ENCODE assay signal across 11 cellular contexts in the genomic region with DNA sequence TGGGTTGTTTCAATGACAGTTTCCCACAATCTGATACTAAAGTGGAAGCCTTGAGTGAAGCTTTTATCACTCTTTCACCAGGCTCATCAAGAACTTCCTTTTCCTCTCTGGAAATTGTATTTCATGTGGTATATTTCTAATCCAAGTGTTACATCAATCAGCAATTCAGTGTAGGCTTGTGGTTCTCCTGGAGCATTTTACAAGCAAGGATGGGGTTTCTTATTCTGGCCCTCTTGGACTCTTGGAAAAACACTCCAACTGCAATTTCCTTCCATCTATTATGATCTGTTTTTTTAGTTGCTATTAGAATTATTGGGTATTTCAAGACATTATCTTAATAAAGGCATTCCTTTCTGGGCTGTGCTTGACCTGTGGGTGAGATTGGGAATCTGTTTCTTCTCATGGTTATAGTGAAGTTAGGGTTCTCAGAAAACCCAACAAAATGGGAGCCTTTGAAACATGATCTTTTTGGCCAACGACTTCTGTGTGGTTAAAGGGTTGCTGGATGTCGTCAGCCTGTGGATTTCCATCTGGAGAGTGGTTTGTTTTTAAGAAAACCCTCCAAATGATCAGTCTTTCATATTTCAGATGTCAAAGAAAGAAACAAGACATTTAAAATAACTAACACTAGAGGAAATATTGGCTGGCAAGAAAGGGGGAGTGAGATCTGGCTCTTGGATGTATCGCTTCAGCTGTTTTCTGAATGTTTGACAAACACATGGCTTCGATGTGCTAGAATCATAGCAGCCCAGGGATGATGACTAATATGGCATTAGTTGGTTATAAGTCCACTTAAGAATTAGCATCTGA.
DNase-seq lines count a peak whose midpoint lies in the region; TF ChIP-seq lines count a peak whose summit lies in the region.
"Had no signal": no experiment of that assay in that cellular context is flagged by ENCODE, and none has a peak within 500 bp of the region (broad histone marks: within the 10 kb centered on the region; RNA-seq: fewer than 3 reads in every experiment).

No MANE protein-coding gene starts in this region.

- H3K4ac ChIP-seq in mesenchymal stem cell (ENCODE audit: low read depth in 1 of 2, low read length in 2 of 2) = peak overlapping the region in 1 of 2 experiments; percentile 33

- H3K4me1 ChIP-seq in breast epithelium (no peaks in the 10 kb centered on the region), mammary epithelial cell (ENCODE audit: insufficient read depth, low read length) (no peaks in the 10 kb centered on the region), mesenchymal stem cell (ENCODE audit: control insufficient read depth, insufficient read depth, low read depth, low read length) (no peaks in the 10 kb centered on the region), vagina (peaks cover 9% of the 10 kb centered on the region)

- TF ChIP-seq CTCF in breast epithelium (IDR thresholded peaks at IDR 0.05) (no peak), mammary epithelial cell (conservative IDR thresholded peaks at IDR 0.05 in 1 of 2, IDR thresholded peaks at IDR 0.05 in 1 of 2; ENCODE audit: extremely low read depth in 1 of 2, insufficient read depth in 1 of 2, low read depth in 1 of 2, low read length in 2 of 2) (no peak), cardiac fibroblast (IDR thresholded peaks at IDR 0.05; ENCODE audit: low read depth, low read length) (no peak), vagina (IDR thresholded peaks at IDR 0.05) (no peak)

- H3K9me3 Mint-ChIP-seq in activated CD4-positive, alpha-beta T cell treated with anti-CD3 and anti-CD28 coated beads, Interleukin-2, amount 10 ng/mL, durations not matched to agents 24 days and 14 days = no peaks in the 10 kb centered on the region
- H3K9me3 Mint-ChIP-seq: natural killer cell had no signal

- no peak overlapping the region for H2AK5ac ChIP-seq in mesenchymal stem cell (ENCODE audit: low read length, severe bottlenecking)

- no peaks in the 10 kb centered on the region for H3K27me3 Mint-ChIP-seq in activated CD4-positive, alpha-beta T cell treated with anti-CD3 and anti-CD28 coated beads, Interleukin-2, amount 10 ng/mL, durations not matched to agents 24 days and 14 days

- H3K18ac ChIP-seq in mesenchymal stem cell (ENCODE audit: low read depth in 1 of 2, low read length in 2 of 2) = no peak overlapping the region

- H3K36me3 Mint-ChIP-seq in activated CD4-positive, alpha-beta T cell treated with anti-CD3 and anti-CD28 coated beads, Interleukin-2, amount 10 ng/mL, durations not matched to agents 24 days and 14 days (ENCODE audit: low read depth) = no peaks in the 10 kb centered on the region
- H3K36me3 Mint-ChIP-seq: natural killer cell had no signal

- TF ChIP-seq POLR2A in breast epithelium (IDR thresholded peaks at IDR 0.05) (no peak), vagina (IDR thresholded peaks at IDR 0.05) (no peak)

- CTCF ChIA-PET in mammary epithelial cell (lab: Charles Lee; ENCODE audit: low non-redundant PET) = no interaction called here

- in situ Hi-C loops in mammary epithelial cell (cut with MboI; ENCODE audit: low sequenced_read_pairs in 2 of 2) = no loop called here

- intact Hi-C loops in breast epithelium (cut with DNase I; ENCODE audit: low total_unique reads) = no loop called here
- intact Hi-C loops in mammary epithelial cell (cut with micrococcal nuclease) = no loop called here
- intact Hi-C loops in vagina (cut with DNase I) = loop anchor here (5.0 kb wide), 1 partner anchor 199 kb away; no protein-coding TSS in a partner anchor
- intact Hi-C loops in activated CD4-positive, alpha-beta T cell treated with anti-CD3 and anti-CD28 coated beads, Interleukin-2, amount 10 ng/mL, durations not matched to agents 24 days and 14 days (cut with micrococcal nuclease) = no loop called here

- H3K27ac Mint-ChIP-seq in activated CD4-positive, alpha-beta T cell treated with anti-CD3 and anti-CD28 coated beads, Interleukin-2, amount 10 ng/mL, durations not matched to agents 24 days and 14 days = no peak overlapping the region
- H3K27ac Mint-ChIP-seq: natural killer cell had no signal

- no peaks in the 10 kb centered on the region for H3K79me1 ChIP-seq in mesenchymal stem cell (replicated peaks; ENCODE audit: low read length, poor library complexity, severe bottlenecking)

- H3K36me3 ChIP-seq in breast epithelium = no peaks in the 10 kb centered on the region
- H3K36me3 ChIP-seq in mammary epithelial cell (ENCODE audit: insufficient read depth, low read length) = no peaks in the 10 kb centered on the region
- no peaks in the 10 kb centered on the region for H3K36me3 ChIP-seq in mesenchymal stem cell (ENCODE audit: control insufficient read depth in 1 of 2, insufficient read depth in 2 of 2, low read depth in 1 of 2, low read length in 2 of 2)
- no peaks in the 10 kb centered on the region for H3K36me3 ChIP-seq in vagina

- H4K8ac ChIP-seq in mesenchymal stem cell (ENCODE audit: low read length) = no peak overlapping the region

- peak overlapping the region; percentile 21 to 67 for H3K27ac ChIP-seq in breast epithelium
- no peak overlapping the region for H3K27ac ChIP-seq in mammary epithelial cell (ENCODE audit: insufficient read depth, low read depth, low read length)
- H3K27ac ChIP-seq in mesenchymal stem cell (ENCODE audit: low read length, poor library complexity, severe bottlenecking) = no peak overlapping the region
- peak overlapping the region; percentile 66 for H3K27ac ChIP-seq in vagina

- H3K9ac ChIP-seq in mammary epithelial cell (ENCODE audit: insufficient read depth, low read length) (no peak overlapping the region), mesenchymal stem cell (ENCODE audit: low read length) (peak overlapping the region; percentile 75)

- no TSS peak for BruUV-seq in mammary epithelial cell (replicated peaks; lab: Mats Ljungman, UMichigan)

- peak in 1 of 2 donors; percentile 23 for DNase-seq in breast epithelium (ENCODE audit: low spot score in 2 of 2)
- DNase-seq in mammary epithelial cell = no peak
- DNase-seq in cardiac fibroblast (ENCODE audit: low read depth in 2 of 2) = peak; percentile 46 to 48
- peak; percentile 86 for DNase-seq in mesenchymal stem cell
- no peak for DNase-seq in vagina (ENCODE audit: extremely low spot score in 2 of 2)
- DNase-seq in nucleus accumbens (lab: John Stamatoyannopoulos, UW) = no peak
- no peak for DNase-seq in kidney tubule cell (ENCODE audit: low spot score)
- no peak for DNase-seq in activated CD4-positive, alpha-beta T cell treated with anti-CD3 and anti-CD28 coated beads, Interleukin-2, amount 10 ng/mL, durations not matched to agents 24 days and 14 days
- DNase-seq: glutamatergic neuron, natural killer cell, NCI-H1092 treated with DMSO at 0.1 percent for 48 hours had no signal

- WGBS in mammary epithelial cell (ENCODE audit: low coverage, missing lambda C conversion rate) = 70% methylated on average over 4 of the region's 4 CpGs
- WGBS in mesenchymal stem cell = 18% methylated on average over 4 of the region's 4 CpGs

- no peak overlapping the region for H4K91ac ChIP-seq in mesenchymal stem cell (ENCODE audit: low read length)

- H2BK5ac ChIP-seq in mesenchymal stem cell (ENCODE audit: low read depth, low read length, poor library complexity, severe bottlenecking) = no peak overlapping the region

- H3K14ac ChIP-seq in mesenchymal stem cell (ENCODE audit: low read length in 2 of 2) = no peak overlapping the region

- H3K4me1 Mint-ChIP-seq in activated CD4-positive, alpha-beta T cell treated with anti-CD3 and anti-CD28 coated beads, Interleukin-2, amount 10 ng/mL, durations not matched to agents 24 days and 14 days = no peaks in the 10 kb centered on the region
- H3K4me1 Mint-ChIP-seq: natural killer cell had no signal

- dilution Hi-C loops in mammary epithelial cell (cut with HindIII; ENCODE audit: low sequenced_read_pairs) = no loop called here

- no peak overlapping the region for H2BK15ac ChIP-seq in mesenchymal stem cell (ENCODE audit: low read depth, poor library complexity, severe bottlenecking)

- H3K4me2 ChIP-seq in mammary epithelial cell (ENCODE audit: insufficient read depth, low read depth, low read length) (no peak overlapping the region), mesenchymal stem cell (ENCODE audit: low read length, poor library complexity, severe bottlenecking) (no peak overlapping the region)

- H2BK120ac ChIP-seq in mesenchymal stem cell (ENCODE audit: low read depth, low read length) = no peak overlapping the region

- H3K27me3 ChIP-seq in breast epithelium = no peaks in the 10 kb centered on the region
- no peaks in the 10 kb centered on the region for H3K27me3 ChIP-seq in mammary epithelial cell (ENCODE audit: insufficient read depth, low read length)
- peaks cover 0 to 39% of the 10 kb centered on the region in 2 experiments for H3K27me3 ChIP-seq in mesenchymal stem cell (ENCODE audit: control insufficient read depth in 1 of 2, insufficient read depth in 1 of 2, low read length in 2 of 2)
- H3K27me3 ChIP-seq in vagina = no peaks in the 10 kb centered on the region

- H2AFZ ChIP-seq in mammary epithelial cell (ENCODE audit: low read depth, low read length) (no peak overlapping the region), mesenchymal stem cell (ENCODE audit: low read depth, low read length) (no peak overlapping the region)

- H4K20me1 ChIP-seq in mammary epithelial cell (ENCODE audit: insufficient read depth, low read length) = no peaks in the 10 kb centered on the region

- H3K4me3 ChIP-seq in breast epithelium = no peak overlapping the region
- no peak overlapping the region for H3K4me3 ChIP-seq in mammary epithelial cell (replicated peaks in 1 of 3; ENCODE audit: insufficient read depth in 1 of 3, low read depth in 2 of 3, low read length in 3 of 3)
- no peak overlapping the region for H3K4me3 ChIP-seq in cardiac fibroblast (replicated peaks in 1 of 2; ENCODE audit: low read depth in 2 of 2, low read length in 2 of 2)
- H3K4me3 ChIP-seq in mesenchymal stem cell (ENCODE audit: insufficient read depth in 1 of 2, low read depth in 1 of 2, low read length in 2 of 2) = peak overlapping the region in 1 of 2 experiments; percentile 34
- H3K4me3 ChIP-seq in vagina = no peak overlapping the region

- no peaks in the 10 kb centered on the region for H3K79me2 ChIP-seq in mammary epithelial cell (ENCODE audit: insufficient read depth, low read length)

- H2BK12ac ChIP-seq in mesenchymal stem cell (ENCODE audit: low read length in 2 of 2) = no peak overlapping the region

- H3K23ac ChIP-seq in mesenchymal stem cell (ENCODE audit: low read length in 2 of 2) = no peak overlapping the region

- no peak overlapping the region for H3K4me3 Mint-ChIP-seq in activated CD4-positive, alpha-beta T cell treated with anti-CD3 and anti-CD28 coated beads, Interleukin-2, amount 10 ng/mL, durations not matched to agents 24 days and 14 days
- H3K4me3 Mint-ChIP-seq: natural killer cell had no signal

- no peaks in the 10 kb centered on the region for H3K9me3 ChIP-seq in breast epithelium
- no peaks in the 10 kb centered on the region for H3K9me3 ChIP-seq in mammary epithelial cell (replicated peaks; ENCODE audit: insufficient read depth, low read length)
- no peaks in the 10 kb centered on the region for H3K9me3 ChIP-seq in mesenchymal stem cell (ENCODE audit: control insufficient read depth, low read length)
- no peaks in the 10 kb centered on the region for H3K9me3 ChIP-seq in vagina

Comparison
In these comparisons a context has a peak if more than half of its experiments do, and no peak if none do; other contexts are left out.
1. H3K27ac ChIP-seq: peak in breast epithelium (2 of 2) and vagina (single experiment); none in mammary epithelial cell (single experiment) and mesenchymal stem cell (single experiment).
2. DNase-seq: peak in cardiac fibroblast (2 of 2) and mesenchymal stem cell (single experiment); none in mammary epithelial cell (single experiment), vagina (0 of 2), nucleus accumbens (0 of 56), kidney tubule cell (single experiment) and activated CD4-positive, alpha-beta T cell treated with anti-CD3 and anti-CD28 coated beads, Interleukin-2, amount 10 ng/mL, durations not matched to agents 24 days and 14 days (single experiment).